In the genomic region with DNA sequence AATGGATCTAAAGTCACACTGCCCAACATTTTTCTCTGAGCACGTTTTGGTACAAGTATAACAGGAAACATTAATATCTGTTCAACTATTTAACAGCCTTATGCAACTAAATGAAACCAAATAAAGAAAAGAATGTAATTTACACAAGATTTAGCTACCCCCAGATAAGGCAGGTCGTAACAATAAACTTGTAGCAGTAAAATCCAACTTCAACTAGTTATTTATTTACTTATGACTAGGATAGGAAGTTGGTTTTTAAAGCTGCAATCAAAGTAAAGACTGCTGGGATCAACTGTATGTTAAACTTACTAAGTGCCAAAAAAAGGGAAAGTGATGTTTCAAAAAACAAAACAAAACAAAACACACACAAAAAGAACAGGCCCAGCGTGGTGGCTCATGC, we compare ENCODE assay signal across 16 cellular contexts. TPM values are rescaled to one million over a fixed set of nuclear protein-coding genes. Genes with fewer than 3 reads are reported as not detected.
DNase-seq lines count a peak whose midpoint lies in the region; ATAC-seq, FAIRE-seq and TF ChIP-seq lines count a peak whose summit lies in the region.
"Had no signal": no experiment of that assay in that cellular context is flagged by ENCODE, and none has a peak within 500 bp of the region (broad histone marks: within the 10 kb centered on the region; RNA-seq: fewer than 3 reads in every experiment).

No MANE protein-coding gene starts in this region.

- no TSS peak for BruUV-seq in HepG2 (replicated peaks; lab: Mats Ljungman, UMichigan)

- no peaks in the 10 kb centered on the region for H3K9me2 ChIP-seq in SK-N-SH

- WGBS in liver, result 16% methylated on average over 3 of the region's 3 CpGs
- 64% methylated on average over 3 of the region's 3 CpGs for WGBS in HepG2 (ENCODE audit: low lambda C conversion rate)
- WGBS in SK-N-SH (ENCODE audit: low lambda C conversion rate), result 69% methylated on average over 3 of the region's 3 CpGs

- TF ChIP-seq CTCF in liver (IDR thresholded peaks at IDR 0.05; ENCODE audit: low read depth, low read length, missing input control), result no peak
- TF ChIP-seq CTCF in HepG2 (CRISPR knock-in tag; IDR thresholded peaks at IDR 0.05), result no peak
- no peak for TF ChIP-seq CTCF in coronary artery (IDR thresholded peaks at IDR 0.05)
- TF ChIP-seq CTCF in SK-N-SH (IDR thresholded peaks at IDR 0.05), result no peak

- H3K4me3 Mint-ChIP-seq in naive thymus-derived CD4-positive, alpha-beta T cell, result no peak overlapping the region
- H3K4me3 Mint-ChIP-seq in activated T-helper 1 cell treated with anti-CD3 and anti-CD28 coated beads, Interleukin-12 subunit alpha, Interleukin-12 subunit beta, Interleukin-2, Interleukin-4 antibody, amounts not matched to agents 30 ng/mL and 10 ng/mL and 1 ng/mL, durations not matched to agents 14 hours and 24 hours and 36 hours, result no peak overlapping the region

- H3K27ac ChIP-seq in liver (ENCODE audit: low read depth in 1 of 2, low read length in 2 of 2) (peak overlapping the region; percentile 38 to 66), HepG2 (ENCODE audit: extremely low read length, insufficient read depth, low read length) (no peak overlapping the region), coronary artery (peak overlapping the region; percentile 48 to 73), SK-N-SH (ENCODE audit: low read depth in 2 of 2, low read length in 1 of 2) (peak overlapping the region in 1 of 2 experiments; percentile 70; a peak in 2 of 4 replicates)
- no peak overlapping the region for H3K27ac ChIP-seq in naive thymus-derived CD4-positive, alpha-beta T cell (ENCODE audit: low read depth, low read length)
- H3K27ac ChIP-seq in effector memory CD4-positive, alpha-beta T cell (ENCODE audit: insufficient read depth, low read length, poor library complexity, severe bottlenecking), result no peak overlapping the region
- H3K27ac ChIP-seq: foreskin keratinocyte, parathyroid adenoma had no signal

- in situ Hi-C loops in HepG2 (cut with HindIII; ENCODE audit: extremely low pct_ligation_motif_present, low pct_unique_long_range_greater_than_20kb), result no loop called here

- no peak overlapping the region for H3K4me2 ChIP-seq in HepG2 (ENCODE audit: low read depth, low read length)
- no peak overlapping the region for H3K4me2 ChIP-seq in SK-N-SH

- H3K79me2 ChIP-seq in HepG2 (ENCODE audit: insufficient read depth, low read length) (peaks cover 56% of the 10 kb centered on the region), SK-N-SH (ENCODE audit: insufficient read depth) (peaks cover 100% of the 10 kb centered on the region)

- POLR2A ChIA-PET in HepG2 (lab: Yijun Ruan, JAX) (interaction anchor here (2.1 kb wide), 1 partner anchor 31 kb away, joined by 6 read pairs; the partner anchor contains the start of gene FERMT2), SK-N-SH (lab: Yijun Ruan, JAX) (interaction anchor here (1.0 kb wide), 1 partner anchor 31 kb away, joined by 3 read pairs; no protein-coding TSS in a partner anchor)
- POLR2A ChIA-PET in naive thymus-derived CD4-positive, alpha-beta T cell (lab: Charles Lee), result interaction anchor here (1.1 kb wide), 1 partner anchor 13 kb away, joined by 3 read pairs; no protein-coding TSS in a partner anchor

- no peaks in the 10 kb centered on the region for H3K27me3 ChIP-seq in liver (ENCODE audit: control insufficient read depth in 4 of 4, insufficient read depth in 4 of 4, low read length in 3 of 4)
- H3K27me3 ChIP-seq in HepG2 (ENCODE audit: control insufficient read depth in 1 of 2, insufficient read depth in 2 of 2, low read length in 2 of 2), result no peaks in the 10 kb centered on the region
- no peaks in the 10 kb centered on the region for H3K27me3 ChIP-seq in naive thymus-derived CD4-positive, alpha-beta T cell (ENCODE audit: control insufficient read depth in 2 of 2, insufficient read depth in 2 of 2, low read length in 2 of 2)
- no peaks in the 10 kb centered on the region for H3K27me3 ChIP-seq in SK-N-SH (ENCODE audit: insufficient read depth)
- no peaks in the 10 kb centered on the region for H3K27me3 ChIP-seq in effector memory CD4-positive, alpha-beta T cell (replicated peaks; ENCODE audit: control insufficient read depth, insufficient read depth, low read length, poor library complexity, severe bottlenecking)
- H3K27me3 ChIP-seq: foreskin keratinocyte had no signal

- no peak overlapping the region for H3K4me3 ChIP-seq in liver (ENCODE audit: low read depth in 1 of 3, low read length in 3 of 3)
- H3K4me3 ChIP-seq in HepG2 (replicated peaks in 1 of 3; ENCODE audit: insufficient read depth in 1 of 3, low read depth in 2 of 3, low read length in 3 of 3), result no peak overlapping the region
- no peak overlapping the region for H3K4me3 ChIP-seq in coronary artery
- H3K4me3 ChIP-seq in naive thymus-derived CD4-positive, alpha-beta T cell (ENCODE audit: low read length), result no peak overlapping the region
- H3K4me3 ChIP-seq in SK-N-SH (ENCODE audit: low read depth in 2 of 2, low read length in 1 of 2), result no peak overlapping the region
- H3K4me3 ChIP-seq in effector memory CD4-positive, alpha-beta T cell (ENCODE audit: insufficient read depth, low read depth, low read length, poor library complexity, severe bottlenecking), result no peak overlapping the region
- H3K4me3 ChIP-seq: lung had no signal

- H3F3A ChIP-seq in SK-N-SH (replicated peaks; ENCODE audit: insufficient read depth), result peaks cover 65% of the 10 kb centered on the region

- no peak for TF ChIP-seq POLR2A in HepG2 (IDR thresholded peaks at IDR 0.05; ENCODE audit: insufficient read depth in 1 of 2, low read depth in 2 of 2, low read length in 2 of 2)

- TF ChIP-seq RAD21 in liver (IDR thresholded peaks at IDR 0.05), result no peak
- TF ChIP-seq RAD21 in HepG2 (CRISPR knock-in tag; IDR thresholded peaks at IDR 0.05), result no peak
- no peak for TF ChIP-seq RAD21 in SK-N-SH (IDR thresholded peaks at IDR 0.05; ENCODE audit: low read length)

- TF ChIP-seq EP300 in HepG2 (IDR thresholded peaks at IDR 0.05; ENCODE audit: low read depth in 2 of 2, low read length in 2 of 2), result no peak
- TF ChIP-seq EP300 in HepG2 (CRISPR knock-in tag; IDR thresholded peaks at IDR 0.05; ENCODE audit: borderline replicate concordance), result no peak
- no peak for TF ChIP-seq EP300 in SK-N-SH (IDR thresholded peaks at IDR 0.05; ENCODE audit: borderline replicate concordance in 1 of 2, low read depth in 1 of 2, low read length in 1 of 2)

- no peak overlapping the region for H3K9ac ChIP-seq in liver (ENCODE audit: low read depth in 1 of 2, low read length in 2 of 2)
- no peak overlapping the region for H3K9ac ChIP-seq in HepG2 (ENCODE audit: insufficient read depth, low read depth, low read length)
- H3K9ac ChIP-seq in SK-N-SH, result no peak overlapping the region
- H3K9ac ChIP-seq: parathyroid adenoma had no signal

- H4K20me1 ChIP-seq in HepG2 (ENCODE audit: insufficient read depth, low read length), result no peaks in the 10 kb centered on the region
- H4K20me1 ChIP-seq in SK-N-SH (ENCODE audit: insufficient read depth), result peaks cover 100% of the 10 kb centered on the region

- DNase-seq in HepG2 (ENCODE audit: low spot score), result no peak
- DNase-seq in coronary artery (ENCODE audit: low spot score), result no peak
- no peak for DNase-seq in naive thymus-derived CD4-positive, alpha-beta T cell
- no peak for DNase-seq in SK-N-SH
- DNase-seq in activated T-helper 1 cell treated with anti-CD3 and anti-CD28 coated beads, Interleukin-12 subunit alpha, Interleukin-12 subunit beta, Interleukin-2, Interleukin-4 antibody, amounts not matched to agents 30 ng/mL and 10 ng/mL and 1 ng/mL, durations not matched to agents 14 hours and 24 hours and 36 hours (ENCODE audit: low spot score), result no peak
- no peak for DNase-seq in effector memory CD4-positive, alpha-beta T cell
- DNase-seq: activated CD4-positive, alpha-beta T cell treated with anti-CD3 and anti-CD28 coated beads for 48 hours; activated effector memory CD4-positive, alpha-beta T cell treated with anti-CD3 and anti-CD28 coated beads, Interleukin-2, amount 50 U/mL, for 16 hours; cerebellar nuclear complex; foreskin keratinocyte; NCI-H1092 treated with DMSO at 0.1 percent for 48 hours; NCI-H510A treated with DMSO at 0.1 percent for 48 hours had no signal

- H3K9me3 ChIP-seq in liver (ENCODE audit: control insufficient read depth in 4 of 4, low read length in 3 of 4) (no peaks in the 10 kb centered on the region), HepG2 (ENCODE audit: low read length) (no peaks in the 10 kb centered on the region), SK-N-SH (no peaks in the 10 kb centered on the region)
- no peaks in the 10 kb centered on the region for H3K9me3 ChIP-seq in naive thymus-derived CD4-positive, alpha-beta T cell (ENCODE audit: control insufficient read depth in 2 of 3, low read length in 3 of 3)
- H3K9me3 ChIP-seq in effector memory CD4-positive, alpha-beta T cell (ENCODE audit: control insufficient read depth, low read length), result no peaks in the 10 kb centered on the region

- H3K4me1 ChIP-seq in liver (ENCODE audit: control insufficient read depth in 4 of 4, insufficient read depth in 4 of 4, low read length in 3 of 4) (peaks cover 15 to 75% (median 55%) of the 10 kb centered on the region in 4 donors), HepG2 (ENCODE audit: insufficient read depth, low read length) (peaks cover 57% of the 10 kb centered on the region), SK-N-SH (ENCODE audit: control insufficient read depth in 1 of 2, insufficient read depth in 2 of 2, low read depth in 1 of 2, low read length in 1 of 2) (peaks cover 8 to 44% of the 10 kb centered on the region in 2 experiments)
- peaks cover 18 to 20% of the 10 kb centered on the region in 2 donors for H3K4me1 ChIP-seq in naive thymus-derived CD4-positive, alpha-beta T cell (ENCODE audit: control insufficient read depth in 2 of 2, insufficient read depth in 2 of 2, low read length in 2 of 2)
- peaks cover 19% of the 10 kb centered on the region for H3K4me1 ChIP-seq in effector memory CD4-positive, alpha-beta T cell (ENCODE audit: control insufficient read depth, insufficient read depth, low read length, poor library complexity, severe bottlenecking)

- H3K4me1 Mint-ChIP-seq in naive thymus-derived CD4-positive, alpha-beta T cell, result peaks cover 18 to 37% (median 30%) of the 10 kb centered on the region in 7 donors
- peaks cover 36% of the 10 kb centered on the region for H3K4me1 Mint-ChIP-seq in activated T-helper 1 cell treated with anti-CD3 and anti-CD28 coated beads, Interleukin-12 subunit alpha, Interleukin-12 subunit beta, Interleukin-2, Interleukin-4 antibody, amounts not matched to agents 30 ng/mL and 10 ng/mL and 1 ng/mL, durations not matched to agents 14 hours and 24 hours and 36 hours (ENCODE audit: low read depth)

- ATAC-seq in HepG2 (no peak), HG02870 (IDR thresholded peaks at IDR 0.05; ENCODE audit: unreplicated experiment) (no peak)
- ATAC-seq in naive thymus-derived CD4-positive, alpha-beta T cell, result no peak
- ATAC-seq: foreskin keratinocyte had no signal

- peak overlapping the region in 7 of 9 donors; percentile 8 to 93 (median 80) for H3K27ac Mint-ChIP-seq in naive thymus-derived CD4-positive, alpha-beta T cell
- H3K27ac Mint-ChIP-seq in activated T-helper 1 cell treated with anti-CD3 and anti-CD28 coated beads, Interleukin-12 subunit alpha, Interleukin-12 subunit beta, Interleukin-2, Interleukin-4 antibody, amounts not matched to agents 30 ng/mL and 10 ng/mL and 1 ng/mL, durations not matched to agents 14 hours and 24 hours and 36 hours, result no peak overlapping the region

- H3K27me3 Mint-ChIP-seq in naive thymus-derived CD4-positive, alpha-beta T cell, result peaks cover 0 to 11% (median 0%) of the 10 kb centered on the region in 5 donors
- H3K27me3 Mint-ChIP-seq in activated T-helper 1 cell treated with anti-CD3 and anti-CD28 coated beads, Interleukin-12 subunit alpha, Interleukin-12 subunit beta, Interleukin-2, Interleukin-4 antibody, amounts not matched to agents 30 ng/mL and 10 ng/mL and 1 ng/mL, durations not matched to agents 14 hours and 24 hours and 36 hours (ENCODE audit: insufficient read depth), result no peaks in the 10 kb centered on the region

- H3K36me3 ChIP-seq in liver (ENCODE audit: control insufficient read depth in 4 of 4, insufficient read depth in 3 of 4, low read depth in 1 of 4, low read length in 3 of 4), result peaks cover 0 to 3% (median 0%) of the 10 kb centered on the region in 4 donors
- H3K36me3 ChIP-seq in HepG2 (replicated peaks in 1 of 2; ENCODE audit: control insufficient read depth in 1 of 2, insufficient read depth in 2 of 2, low read length in 2 of 2), result peaks cover 9 to 21% of the 10 kb centered on the region in 2 experiments
- H3K36me3 ChIP-seq in naive thymus-derived CD4-positive, alpha-beta T cell (ENCODE audit: control insufficient read depth in 2 of 3, insufficient read depth in 3 of 3, low read length in 3 of 3), result no peaks in the 10 kb centered on the region
- peaks cover 23 to 40% of the 10 kb centered on the region in 2 experiments for H3K36me3 ChIP-seq in SK-N-SH (replicated peaks in 1 of 2; ENCODE audit: control insufficient read depth in 1 of 2, insufficient read depth in 2 of 2, low read length in 1 of 2)
- no peaks in the 10 kb centered on the region for H3K36me3 ChIP-seq in effector memory CD4-positive, alpha-beta T cell (ENCODE audit: control insufficient read depth, insufficient read depth, low read length)

- CTCF ChIA-PET in HepG2 (lab: Yijun Ruan, JAX; ENCODE audit: low intra/inter-chr PET ratio, low total read pairs) (no interaction called here), SK-N-SH (lab: Yijun Ruan, JAX) (interaction anchor here (0.6 to 0.8 kb wide), 2 partner anchors 14 to 1341 kb away, joined by 3 read pairs; no protein-coding TSS in a partner anchor)
- CTCF ChIA-PET in naive thymus-derived CD4-positive, alpha-beta T cell (lab: Charles Lee), result interaction anchor here (2.2 kb wide), 1 partner anchor 41 kb away, joined by 7 read pairs; no protein-coding TSS in a partner anchor

- no peak for FAIRE-seq in HepG2 (lab: Jason Lieb, UNC)

- H3K9me3 Mint-ChIP-seq in naive thymus-derived CD4-positive, alpha-beta T cell, result no peaks in the 10 kb centered on the region
- no peaks in the 10 kb centered on the region for H3K9me3 Mint-ChIP-seq in activated T-helper 1 cell treated with anti-CD3 and anti-CD28 coated beads, Interleukin-12 subunit alpha, Interleukin-12 subunit beta, Interleukin-2, Interleukin-4 antibody, amounts not matched to agents 30 ng/mL and 10 ng/mL and 1 ng/mL, durations not matched to agents 14 hours and 24 hours and 36 hours

- H2AFZ ChIP-seq in HepG2 (ENCODE audit: low read length), result no peak overlapping the region
- no peak overlapping the region for H2AFZ ChIP-seq in SK-N-SH (ENCODE audit: low read depth)
- H2AFZ ChIP-seq: parathyroid adenoma had no signal

- peaks cover 0 to 3% (median 0%) of the 10 kb centered on the region in 5 donors for H3K36me3 Mint-ChIP-seq in naive thymus-derived CD4-positive, alpha-beta T cell
- H3K36me3 Mint-ChIP-seq in activated T-helper 1 cell treated with anti-CD3 and anti-CD28 coated beads, Interleukin-12 subunit alpha, Interleukin-12 subunit beta, Interleukin-2, Interleukin-4 antibody, amounts not matched to agents 30 ng/mL and 10 ng/mL and 1 ng/mL, durations not matched to agents 14 hours and 24 hours and 36 hours (ENCODE audit: low read depth), result peaks cover 2% of the 10 kb centered on the region

- intact Hi-C loops in HepG2 (cut with micrococcal nuclease; ENCODE audit: unreplicated experiment), result loop anchor here (1.0 kb wide), 1 partner anchor 10 kb away; no protein-coding TSS in a partner anchor
- intact Hi-C loops in naive thymus-derived CD4-positive, alpha-beta T cell (cut with micrococcal nuclease), result loop anchor here (2.0 to 10.0 kb wide), 3 partner anchors 32 to 135 kb away; partner anchors contain the start of gene FERMT2 (in 1 of the 2)
- intact Hi-C loops in activated T-helper 1 cell treated with anti-CD3 and anti-CD28 coated beads, Interleukin-12 subunit alpha, Interleukin-12 subunit beta, Interleukin-2, Interleukin-4 antibody, amounts not matched to agents 30 ng/mL and 10 ng/mL and 1 ng/mL, durations not matched to agents 14 hours and 24 hours and 36 hours (cut with micrococcal nuclease), result loop anchor here (2.0 to 5.0 kb wide), 2 partner anchors 189 to 272 kb away; no protein-coding TSS in a partner anchor

RNA-seq across cellular contexts. Expression of gene FERMT2, which starts 30.9 kb away (rescaled TPM):
- total RNA-seq in liver (10 to 100 TPM; 34.8 to 51.3 TPM), HepG2 (2016; rRNA removed; fragmentation: Illumina TruSeq; extraction: Trizol) (60.4 and 86.5 TPM in 2 replicates)
- polyA plus RNA-seq in liver (10 to 100 TPM; 23.9 to 45.9 TPM), HepG2 (2011; rRNA removed) (25.1 and 36.2 TPM in 2 replicates), SK-N-SH (2012; rRNA removed) (40.1 and 54.5 TPM in 2 replicates)
- 5.5 and 6.1 TPM in 2 replicates for total RNA-seq in HepG2 (2016; cell fraction: cytosol; rRNA removed; fragmentation: Illumina TruSeq; extraction: Trizol; ENCODE audit: low read depth)
- total RNA-seq in HepG2 (2016; cell fraction: insoluble cytoplasmic fraction; rRNA removed; fragmentation: Illumina TruSeq; extraction: Trizol), result 56.7 and 83.2 TPM in 2 replicates
- 14.3 and 17.6 TPM in 2 replicates for total RNA-seq in HepG2 (2016; cell fraction: membrane; rRNA removed; fragmentation: Illumina TruSeq; extraction: Trizol)
- total RNA-seq in HepG2 (2016; cell fraction: nucleus; rRNA removed; fragmentation: Illumina TruSeq; extraction: Trizol), result 41.6 and 44.8 TPM in 2 replicates
- 15.4 and 19.3 TPM in 2 replicates for polyA plus RNA-seq in HepG2 (2011; cell fraction: cytosol; rRNA removed)
- 14.5 and 17.7 TPM in 2 replicates for polyA plus RNA-seq in HepG2 (2011; cell fraction: nucleus; rRNA removed)
- polyA plus RNA-seq in HepG2 (2012), result 28.0 and 32.5 TPM in 2 replicates
- polyA plus RNA-seq in HepG2 (2016; cell fraction: cytosol; fragmentation: Illumina TruSeq; extraction: Trizol; ENCODE audit: low read depth), result 2.1 and 2.5 TPM in 2 replicates
- 65.2 and 71.0 TPM in 2 replicates for polyA plus RNA-seq in HepG2 (2016; cell fraction: insoluble cytoplasmic fraction; fragmentation: Illumina TruSeq; extraction: Trizol; ENCODE audit: low read depth)
- polyA plus RNA-seq in HepG2 (2016; cell fraction: membrane; fragmentation: Illumina TruSeq; extraction: Trizol; ENCODE audit: low read depth), result 8.3 and 9.2 TPM in 2 replicates
- polyA plus RNA-seq in HepG2 (2016; cell fraction: nucleus; fragmentation: Illumina TruSeq; extraction: Trizol; ENCODE audit: insufficient read depth, low read depth), result 59.0 and 63.9 TPM in 2 replicates
- 15.8 and 48.5 TPM in 2 replicates for polyA minus RNA-seq in HepG2 (2011; rRNA and poly(A)+ RNA removed; ENCODE audit: low replicate concordance)
- 23.5 and 25.8 TPM in 2 replicates for polyA minus RNA-seq in HepG2 (2011; cell fraction: cytosol; rRNA and poly(A)+ RNA removed)
- 39.3 and 47.6 TPM in 2 replicates for polyA minus RNA-seq in HepG2 (2011; cell fraction: nucleus; rRNA and poly(A)+ RNA removed)
- total RNA-seq in naive thymus-derived CD4-positive, alpha-beta T cell, result under 1 TPM in 4 of 5 experiments, not detected in 1; 0.13 to 0.58 (median 0.33) TPM
- polyA plus RNA-seq in naive thymus-derived CD4-positive, alpha-beta T cell, result not detected
- 55.0 and 64.1 TPM in 2 replicates for polyA plus RNA-seq in SK-N-SH (2012; cell fraction: cytosol; rRNA removed)
- polyA plus RNA-seq in SK-N-SH (2012; cell fraction: nucleus; rRNA removed), result 45.4 and 71.7 TPM in 2 replicates
- 1.3 and 2.1 TPM in 2 replicates for total RNA-seq in activated T-helper 1 cell treated with anti-CD3 and anti-CD28 coated beads, Interleukin-12 subunit alpha, Interleukin-12 subunit beta, Interleukin-2, Interleukin-4 antibody, amounts not matched to agents 30 ng/mL and 10 ng/mL and 1 ng/mL, durations not matched to agents 14 hours and 24 hours and 36 hours

Comparison
In these comparisons a context has a peak if more than half of its experiments do, and no peak if none do; other contexts are left out.
1. H3K27ac ChIP-seq: peak in liver (2 of 2) and coronary artery (2 of 2); none in HepG2 (single experiment), naive thymus-derived CD4-positive, alpha-beta T cell (single experiment) and effector memory CD4-positive, alpha-beta T cell (single experiment).